In genomic region chr14:75088153-75088552, GRCh38 we compare ENCODE assay signal across 26 cellular contexts.
"Had no signal": no experiment of that assay in that cellular context is flagged by ENCODE, and none has a peak within 500 bp of the region (broad histone marks: within the 10 kb centered on the region; RNA-seq: fewer than 3 reads in every experiment).

No MANE protein-coding gene starts in this region.

- H3K9me3 Mint-ChIP-seq: activated CD4-positive, alpha-beta memory T cell treated with anti-CD3 and anti-CD28 coated beads for 36 hours; activated naive CD4-positive, alpha-beta T cell treated with anti-CD3 and anti-CD28 coated beads for 36 hours; activated naive CD4-positive, alpha-beta T cell treated with anti-CD3 and anti-CD28 coated beads, Interleukin-2, amount 50 U/mL, for 24 hours; activated naive CD8-positive, alpha-beta T cell treated with anti-CD3 and anti-CD28 coated beads for 36 hours; activated naive CD8-positive, alpha-beta T cell treated with anti-CD3 and anti-CD28 coated beads, Interleukin-2, amount 50 U/mL, for 24 hours; activated T-helper 1 cell treated with anti-CD3 and anti-CD28 coated beads, Interleukin-12 subunit alpha, Interleukin-12 subunit beta, Interleukin-2, Interleukin-4 antibody, amounts not matched to agents 30 ng/mL and 10 ng/mL and 1 ng/mL, durations not matched to agents 14 hours and 24 hours and 36 hours; activated T-helper 2 cell treated with anti-CD3 and anti-CD28 coated beads, Interferon-gamma antibody, Interleukin-2, Interleukin-4, amounts not matched to agents 10 μg/mL and 5 μg/mL and 100 μg/mL, durations not matched to agents 14 hours and 24 hours and 36 hours; dendritic cell treated with granulocyte-macrophage colony-stimulating factor and Interleukin-4, amounts not matched to agents 40 ng/mL and 50 ng/mL, for 4 days; effector memory CD8-positive, alpha-beta T cell; T-helper 1 cell treated with Interleukin-12 subunit alpha and Interleukin-12 subunit beta and Interleukin-4 antibody, amounts not matched to agents 30 μg/mL and 1 μg/mL, for 36 hours; WTC11 had no signal

- H3K4me1 ChIP-seq: adrenal gland, foreskin keratinocyte, heart left ventricle had no signal

- H3K4me3 Mint-ChIP-seq: activated CD4-positive, alpha-beta memory T cell treated with anti-CD3 and anti-CD28 coated beads for 36 hours; activated CD8-positive, alpha-beta memory T cell treated with anti-CD3 and anti-CD28 coated beads, Interleukin-2, amount 10 ng/mL, durations not matched to agents 7 days and 5 days; activated CD8-positive, alpha-beta T cell treated with anti-CD3 and anti-CD28 coated beads, Interleukin-2, amount 10 ng/mL, durations not matched to agents 7 days and 5 days; activated naive CD4-positive, alpha-beta T cell treated with anti-CD3 and anti-CD28 coated beads for 36 hours; activated naive CD4-positive, alpha-beta T cell treated with anti-CD3 and anti-CD28 coated beads, Interleukin-2, amount 50 U/mL, for 24 hours; activated naive CD8-positive, alpha-beta T cell treated with anti-CD3 and anti-CD28 coated beads for 36 hours; activated naive CD8-positive, alpha-beta T cell treated with anti-CD3 and anti-CD28 coated beads, Interleukin-2, amount 50 U/mL, for 24 hours; activated T-helper 1 cell treated with anti-CD3 and anti-CD28 coated beads, Interleukin-12 subunit alpha, Interleukin-12 subunit beta, Interleukin-2, Interleukin-4 antibody, amounts not matched to agents 30 ng/mL and 10 ng/mL and 1 ng/mL, durations not matched to agents 14 hours and 24 hours and 36 hours; dendritic cell treated with granulocyte-macrophage colony-stimulating factor and Interleukin-4, amounts not matched to agents 40 ng/mL and 50 ng/mL, for 4 days; effector memory CD8-positive, alpha-beta T cell; T-helper 1 cell treated with Interleukin-12 subunit alpha and Interleukin-12 subunit beta and Interleukin-4 antibody, amounts not matched to agents 30 μg/mL and 1 μg/mL, for 36 hours; WTC11 had no signal

- H3K27me3 ChIP-seq: adrenal gland, body of pancreas, dorsolateral prefrontal cortex, esophagus muscularis mucosa, foreskin keratinocyte, gastrocnemius medialis, heart left ventricle had no signal

- H3K27ac Mint-ChIP-seq: activated CD4-positive, alpha-beta memory T cell treated with anti-CD3 and anti-CD28 coated beads for 36 hours; activated CD8-positive, alpha-beta T cell treated with anti-CD3 and anti-CD28 coated beads, Interleukin-2, amount 10 ng/mL, durations not matched to agents 7 days and 5 days; activated naive CD4-positive, alpha-beta T cell treated with anti-CD3 and anti-CD28 coated beads for 36 hours; activated naive CD4-positive, alpha-beta T cell treated with anti-CD3 and anti-CD28 coated beads, Interleukin-2, amount 50 U/mL, for 24 hours; activated naive CD8-positive, alpha-beta T cell treated with anti-CD3 and anti-CD28 coated beads for 36 hours; activated naive CD8-positive, alpha-beta T cell treated with anti-CD3 and anti-CD28 coated beads, Interleukin-2, amount 50 U/mL, for 24 hours; activated T-helper 1 cell treated with anti-CD3 and anti-CD28 coated beads, Interleukin-12 subunit alpha, Interleukin-12 subunit beta, Interleukin-2, Interleukin-4 antibody, amounts not matched to agents 30 ng/mL and 10 ng/mL and 1 ng/mL, durations not matched to agents 14 hours and 24 hours and 36 hours; activated T-helper 2 cell treated with anti-CD3 and anti-CD28 coated beads, Interferon-gamma antibody, Interleukin-2, Interleukin-4, amounts not matched to agents 10 μg/mL and 5 μg/mL and 100 μg/mL, durations not matched to agents 14 hours and 24 hours and 36 hours; dendritic cell treated with granulocyte-macrophage colony-stimulating factor and Interleukin-4, amounts not matched to agents 40 ng/mL and 50 ng/mL, for 4 days; T-helper 1 cell treated with Interleukin-12 subunit alpha and Interleukin-12 subunit beta and Interleukin-4 antibody, amounts not matched to agents 30 μg/mL and 1 μg/mL, for 36 hours had no signal

- DNase-seq: activated effector memory CD4-positive, alpha-beta T cell treated with anti-CD3 and anti-CD28 coated beads, Interleukin-2, amount 50 U/mL, for 16 hours; activated T-cell treated with anti-CD3 and anti-CD28 coated beads, Interleukin-2, amount 50 U/mL, for 1 hour; aorta; cerebellar nuclear complex had no signal

- H3K27ac ChIP-seq: adrenal gland, body of pancreas, coronary artery, esophagus muscularis mucosa, foreskin keratinocyte, gastrocnemius medialis, heart left ventricle, VCaP had no signal

- H3K27me3 Mint-ChIP-seq: activated CD4-positive, alpha-beta memory T cell treated with anti-CD3 and anti-CD28 coated beads for 36 hours; activated CD8-positive, alpha-beta memory T cell treated with anti-CD3 and anti-CD28 coated beads, Interleukin-2, amount 10 ng/mL, durations not matched to agents 7 days and 5 days; activated naive CD4-positive, alpha-beta T cell treated with anti-CD3 and anti-CD28 coated beads, Interleukin-2, amount 50 U/mL, for 24 hours; activated naive CD8-positive, alpha-beta T cell treated with anti-CD3 and anti-CD28 coated beads for 36 hours; activated naive CD8-positive, alpha-beta T cell treated with anti-CD3 and anti-CD28 coated beads, Interleukin-2, amount 50 U/mL, for 24 hours; dendritic cell treated with granulocyte-macrophage colony-stimulating factor and Interleukin-4, amounts not matched to agents 40 ng/mL and 50 ng/mL, for 4 days; effector memory CD8-positive, alpha-beta T cell had no signal

- H3K9me3 ChIP-seq: adrenal gland, body of pancreas, esophagus muscularis mucosa, gastrocnemius medialis, heart left ventricle had no signal

- H3K4me1 Mint-ChIP-seq: activated CD8-positive, alpha-beta memory T cell treated with anti-CD3 and anti-CD28 coated beads, Interleukin-2, amount 10 ng/mL, durations not matched to agents 7 days and 5 days; activated naive CD4-positive, alpha-beta T cell treated with anti-CD3 and anti-CD28 coated beads, Interleukin-2, amount 50 U/mL, for 24 hours had no signal

- H3K4me3 ChIP-seq: adrenal gland, body of pancreas, coronary artery, dorsolateral prefrontal cortex, esophagus muscularis mucosa, gastrocnemius medialis, heart left ventricle had no signal
